ENCODE assay signal across 3 cellular contexts in the genomic region with DNA sequence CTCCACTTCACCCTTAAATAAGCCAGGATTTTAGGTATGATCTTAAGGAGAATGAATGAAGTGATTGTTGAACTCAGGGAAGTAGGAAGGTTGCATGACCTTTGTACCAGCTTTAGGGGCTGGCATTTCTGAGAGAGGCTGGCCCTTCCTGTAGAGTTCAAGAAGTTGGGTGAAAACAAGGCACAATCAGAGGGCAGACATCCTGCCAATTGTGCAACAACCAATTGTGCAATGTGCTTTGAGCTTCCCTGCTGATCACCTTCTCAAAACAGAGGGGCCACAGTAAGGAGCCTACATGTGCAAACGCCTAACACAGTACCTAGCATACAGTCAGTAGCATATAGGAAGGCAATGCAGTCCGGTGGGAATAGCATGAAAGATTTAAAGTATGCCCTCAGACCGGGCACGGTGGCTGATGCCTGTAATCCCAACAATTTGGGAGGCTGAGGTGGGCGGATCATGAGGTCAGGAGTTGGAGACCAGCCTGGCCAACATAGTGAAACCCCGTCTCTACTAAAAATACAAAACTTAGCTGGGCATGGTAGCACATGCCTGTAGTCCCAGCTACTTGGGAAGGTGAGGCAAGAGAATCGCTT.
TF ChIP-seq lines count a peak whose summit lies in the region.

No MANE protein-coding gene starts in this region.

TF ChIP-seq in A549, 52 proteins besides CTCF, POLR2A, EP300 and RAD21:
- peak; percentile 35 to 60; a peak in 1 of 4 replicates for TF ChIP-seq CEBPB (IDR thresholded peaks at IDR 0.05)
- TF ChIP-seq, protein P1, sequence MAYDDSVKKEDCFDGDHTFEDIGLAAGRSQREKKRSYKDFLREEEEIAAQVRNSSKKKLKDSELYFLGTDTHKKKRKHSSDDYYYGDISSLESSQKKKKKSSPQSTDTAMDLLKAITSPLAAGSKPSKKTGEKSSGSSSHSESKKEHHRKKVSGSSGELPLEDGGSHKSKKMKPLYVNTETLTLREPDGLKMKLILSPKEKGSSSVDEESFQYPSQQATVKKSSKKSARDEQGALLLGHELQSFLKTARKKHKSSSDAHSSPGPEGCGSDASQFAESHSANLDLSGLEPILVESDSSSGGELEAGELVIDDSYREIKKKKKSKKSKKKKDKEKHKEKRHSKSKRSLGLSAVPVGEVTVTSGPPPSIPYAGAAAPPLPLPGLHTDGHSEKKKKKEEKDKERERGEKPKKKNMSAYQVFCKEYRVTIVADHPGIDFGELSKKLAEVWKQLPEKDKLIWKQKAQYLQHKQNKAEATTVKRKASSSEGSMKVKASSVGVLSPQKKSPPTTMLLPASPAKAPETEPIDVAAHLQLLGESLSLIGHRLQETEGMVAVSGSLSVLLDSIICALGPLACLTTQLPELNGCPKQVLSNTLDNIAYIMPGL (CRISPR knock-in tag; IDR thresholded peaks at IDR 0.05; ENCODE audit: borderline replicate concordance) = no peak

TF ChIP-seq in WTC11, 78 proteins besides CTCF, POLR2A, EP300 and RAD21:
- TF ChIP-seq ZNF512 (CRISPR knock-in tag; IDR thresholded peaks at IDR 0.05; ENCODE audit: borderline replicate concordance) (no peak), GABPB1 (CRISPR knock-in tag; IDR thresholded peaks at IDR 0.05) (peak; percentile 88)
TF ChIP-seq in WTC11: peak in this region for 1.

TF ChIP-seq in HepG2, 621 proteins besides CTCF, POLR2A, EP300 and RAD21 (continues in another document):
- peak; percentile 39; the same call in 1 of the 2 replicates for TF ChIP-seq KDM5B (CRISPR knock-in tag; IDR thresholded peaks at IDR 0.05; ENCODE audit: borderline replicate concordance)
- peak; percentile 89 for TF ChIP-seq ZSCAN22 (CRISPR knock-in tag; IDR thresholded peaks at IDR 0.05)
- TF ChIP-seq ARHGAP35 (CRISPR knock-in tag; IDR thresholded peaks at IDR 0.05; ENCODE audit: borderline replicate concordance) = 0 out of 2 replicates have a peak, but pooled peaks have one; percentile 32
- 0 out of 2 replicates have a peak, but pooled peaks have one; percentile 59 for TF ChIP-seq AFF4 (CRISPR knock-in tag; IDR thresholded peaks at IDR 0.05)
- TF ChIP-seq GABPA (IDR thresholded peaks at IDR 0.05; ENCODE audit: low read depth, low read length) = no peak
- peak; percentile 56 for TF ChIP-seq GABPA (CRISPR knock-in tag; IDR thresholded peaks at IDR 0.05; ENCODE audit: low read depth)
- TF ChIP-seq NFYB (CRISPR knock-in tag; IDR thresholded peaks at IDR 0.05) = no peak
- TF ChIP-seq, protein P2, sequence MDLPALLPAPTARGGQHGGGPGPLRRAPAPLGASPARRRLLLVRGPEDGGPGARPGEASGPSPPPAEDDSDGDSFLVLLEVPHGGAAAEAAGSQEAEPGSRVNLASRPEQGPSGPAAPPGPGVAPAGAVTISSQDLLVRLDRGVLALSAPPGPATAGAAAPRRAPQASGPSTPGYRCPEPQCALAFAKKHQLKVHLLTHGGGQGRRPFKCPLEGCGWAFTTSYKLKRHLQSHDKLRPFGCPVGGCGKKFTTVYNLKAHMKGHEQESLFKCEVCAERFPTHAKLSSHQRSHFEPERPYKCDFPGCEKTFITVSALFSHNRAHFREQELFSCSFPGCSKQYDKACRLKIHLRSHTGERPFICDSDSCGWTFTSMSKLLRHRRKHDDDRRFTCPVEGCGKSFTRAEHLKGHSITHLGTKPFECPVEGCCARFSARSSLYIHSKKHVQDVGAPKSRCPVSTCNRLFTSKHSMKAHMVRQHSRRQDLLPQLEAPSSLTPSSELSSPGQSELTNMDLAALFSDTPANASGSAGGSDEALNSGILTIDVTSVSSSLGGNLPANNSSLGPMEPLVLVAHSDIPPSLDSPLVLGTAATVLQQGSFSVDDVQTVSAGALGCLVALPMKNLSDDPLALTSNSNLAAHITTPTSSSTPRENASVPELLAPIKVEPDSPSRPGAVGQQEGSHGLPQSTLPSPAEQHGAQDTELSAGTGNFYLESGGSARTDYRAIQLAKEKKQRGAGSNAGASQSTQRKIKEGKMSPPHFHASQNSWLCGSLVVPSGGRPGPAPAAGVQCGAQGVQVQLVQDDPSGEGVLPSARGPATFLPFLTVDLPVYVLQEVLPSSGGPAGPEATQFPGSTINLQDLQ (CRISPR knock-in tag; IDR thresholded peaks at IDR 0.05) = peak; percentile 93
- peak; percentile 94 for TF ChIP-seq ZMYM4 (CRISPR knock-in tag; IDR thresholded peaks at IDR 0.05)
- TF ChIP-seq PHF21A (CRISPR knock-in tag; IDR thresholded peaks at IDR 0.05) = peak; percentile 90
- TF ChIP-seq ZMAT3 (CRISPR knock-in tag; conservative IDR thresholded peaks at IDR 0.05) = peak; percentile 86; the same call in 1 of the 2 replicates
- TF ChIP-seq ZKSCAN8 (CRISPR knock-in tag; IDR thresholded peaks at IDR 0.05; ENCODE audit: borderline replicate concordance) = peak; percentile 95
- TF ChIP-seq, protein P3, sequence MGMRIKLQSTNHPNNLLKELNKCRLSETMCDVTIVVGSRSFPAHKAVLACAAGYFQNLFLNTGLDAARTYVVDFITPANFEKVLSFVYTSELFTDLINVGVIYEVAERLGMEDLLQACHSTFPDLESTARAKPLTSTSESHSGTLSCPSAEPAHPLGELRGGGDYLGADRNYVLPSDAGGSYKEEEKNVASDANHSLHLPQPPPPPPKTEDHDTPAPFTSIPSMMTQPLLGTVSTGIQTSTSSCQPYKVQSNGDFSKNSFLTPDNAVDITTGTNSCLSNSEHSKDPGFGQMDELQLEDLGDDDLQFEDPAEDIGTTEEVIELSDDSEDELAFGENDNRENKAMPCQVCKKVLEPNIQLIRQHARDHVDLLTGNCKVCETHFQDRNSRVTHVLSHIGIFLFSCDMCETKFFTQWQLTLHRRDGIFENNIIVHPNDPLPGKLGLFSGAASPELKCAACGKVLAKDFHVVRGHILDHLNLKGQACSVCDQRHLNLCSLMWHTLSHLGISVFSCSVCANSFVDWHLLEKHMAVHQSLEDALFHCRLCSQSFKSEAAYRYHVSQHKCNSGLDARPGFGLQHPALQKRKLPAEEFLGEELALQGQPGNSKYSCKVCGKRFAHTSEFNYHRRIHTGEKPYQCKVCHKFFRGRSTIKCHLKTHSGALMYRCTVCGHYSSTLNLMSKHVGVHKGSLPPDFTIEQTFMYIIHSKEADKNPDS (CRISPR knock-in tag; IDR thresholded peaks at IDR 0.05) = peak; percentile 91; the same call in 1 of the 2 replicates
- TF ChIP-seq TRIM24 (CRISPR knock-in tag; IDR thresholded peaks at IDR 0.05) = peak; percentile 95
- no peak for TF ChIP-seq AKAP8 (CRISPR knock-in tag; IDR thresholded peaks at IDR 0.05)
- no peak for TF ChIP-seq ZZZ3 (CRISPR knock-in tag; IDR thresholded peaks at IDR 0.05; ENCODE audit: borderline replicate concordance)
- 0 out of 2 replicates have a peak, but pooled peaks have one; percentile 21 for TF ChIP-seq ZNF501 (CRISPR knock-in tag; IDR thresholded peaks at IDR 0.05)
- peak; percentile 34; the same call in 1 of the 2 replicates for TF ChIP-seq SMC3 (IDR thresholded peaks at IDR 0.05; ENCODE audit: low read length)
- TF ChIP-seq ELF3 (CRISPR knock-in tag; IDR thresholded peaks at IDR 0.05) = peak; percentile 97
- TF ChIP-seq PHF20 (CRISPR knock-in tag; IDR thresholded peaks at IDR 0.05) = no peak
- 0 out of 2 replicates have a peak, but pooled peaks have one; percentile 51 for TF ChIP-seq SNAI1 (CRISPR knock-in tag; IDR thresholded peaks at IDR 0.05; ENCODE audit: borderline replicate concordance)
- peak; percentile 91 for TF ChIP-seq FOSL2 (CRISPR knock-in tag; IDR thresholded peaks at IDR 0.05)
- TF ChIP-seq KLF16 (CRISPR knock-in tag; IDR thresholded peaks at IDR 0.05) = peak in 1 of 2 experiments; percentile 90; a peak in 1 of 4 replicates
- TF ChIP-seq ZNF362 (CRISPR knock-in tag; IDR thresholded peaks at IDR 0.05; ENCODE audit: borderline replicate concordance) = peak; percentile 57; the same call in 1 of the 2 replicates
- TF ChIP-seq ZSCAN29 (CRISPR knock-in tag; conservative IDR thresholded peaks at IDR 0.05) = 0 out of 2 replicates have a peak, but pooled peaks have one; percentile 32
- 0 out of 2 replicates have a peak, but pooled peaks have one; percentile 23 for TF ChIP-seq NKX3-1 (CRISPR knock-in tag; IDR thresholded peaks at IDR 0.05)
- 0 out of 2 replicates have a peak, but pooled peaks have one; percentile 51 for TF ChIP-seq ZNF780A (CRISPR knock-in tag; IDR thresholded peaks at IDR 0.05)
- peak; percentile 92; the same call in 1 of the 2 replicates for TF ChIP-seq RXRA (CRISPR knock-in tag; IDR thresholded peaks at IDR 0.05)
- TF ChIP-seq ZBTB43 (CRISPR knock-in tag; conservative IDR thresholded peaks at IDR 0.05) = peak; percentile 95
- peak; percentile 50; the same call in 1 of the 2 replicates for TF ChIP-seq MTA1 (CRISPR knock-in tag; IDR thresholded peaks at IDR 0.05; ENCODE audit: borderline replicate concordance)
- peak; percentile 80; the same call in 1 of the 2 replicates for TF ChIP-seq ZNF276 (CRISPR knock-in tag; IDR thresholded peaks at IDR 0.05; ENCODE audit: low read depth)
- TF ChIP-seq HDAC1 (CRISPR knock-in tag; IDR thresholded peaks at IDR 0.05) = peak; percentile 88
- TF ChIP-seq YEATS4 (CRISPR knock-in tag; IDR thresholded peaks at IDR 0.05; ENCODE audit: borderline replicate concordance) = peak; percentile 61; the same call in 1 of the 2 replicates
- TF ChIP-seq DNMT3B (CRISPR knock-in tag; conservative IDR thresholded peaks at IDR 0.05) = 0 out of 2 replicates have a peak, but pooled peaks have one; percentile 80
- TF ChIP-seq, protein P4, sequence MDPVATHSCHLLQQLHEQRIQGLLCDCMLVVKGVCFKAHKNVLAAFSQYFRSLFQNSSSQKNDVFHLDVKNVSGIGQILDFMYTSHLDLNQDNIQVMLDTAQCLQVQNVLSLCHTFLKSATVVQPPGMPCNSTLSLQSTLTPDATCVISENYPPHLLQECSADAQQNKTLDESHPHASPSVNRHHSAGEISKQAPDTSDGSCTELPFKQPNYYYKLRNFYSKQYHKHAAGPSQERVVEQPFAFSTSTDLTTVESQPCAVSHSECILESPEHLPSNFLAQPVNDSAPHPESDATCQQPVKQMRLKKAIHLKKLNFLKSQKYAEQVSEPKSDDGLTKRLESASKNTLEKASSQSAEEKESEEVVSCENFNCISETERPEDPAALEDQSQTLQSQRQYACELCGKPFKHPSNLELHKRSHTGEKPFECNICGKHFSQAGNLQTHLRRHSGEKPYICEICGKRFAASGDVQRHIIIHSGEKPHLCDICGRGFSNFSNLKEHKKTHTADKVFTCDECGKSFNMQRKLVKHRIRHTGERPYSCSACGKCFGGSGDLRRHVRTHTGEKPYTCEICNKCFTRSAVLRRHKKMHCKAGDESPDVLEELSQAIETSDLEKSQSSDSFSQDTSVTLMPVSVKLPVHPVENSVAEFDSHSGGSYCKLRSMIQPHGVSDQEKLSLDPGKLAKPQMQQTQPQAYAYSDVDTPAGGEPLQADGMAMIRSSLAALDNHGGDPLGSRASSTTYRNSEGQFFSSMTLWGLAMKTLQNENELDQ (CRISPR knock-in tag; IDR thresholded peaks at IDR 0.05; ENCODE audit: borderline replicate concordance) = no peak
- peak; percentile 90; the same call in 1 of the 2 replicates for TF ChIP-seq HOXD1 (CRISPR knock-in tag; IDR thresholded peaks at IDR 0.05)
- peak; percentile 99 for TF ChIP-seq HDAC2 (CRISPR knock-in tag; IDR thresholded peaks at IDR 0.05)
- 0 out of 2 replicates have a peak, but pooled peaks have one; percentile 59 for TF ChIP-seq ZNF709 (CRISPR knock-in tag; IDR thresholded peaks at IDR 0.05)
- TF ChIP-seq PPARG (CRISPR knock-in tag; conservative IDR thresholded peaks at IDR 0.05) = peak; percentile 93
- peak; percentile 91 for TF ChIP-seq TCF7 (IDR thresholded peaks at IDR 0.05; ENCODE audit: low read depth)
